3 cellular contexts compared by ENCODE assay signal in the genomic region with DNA sequence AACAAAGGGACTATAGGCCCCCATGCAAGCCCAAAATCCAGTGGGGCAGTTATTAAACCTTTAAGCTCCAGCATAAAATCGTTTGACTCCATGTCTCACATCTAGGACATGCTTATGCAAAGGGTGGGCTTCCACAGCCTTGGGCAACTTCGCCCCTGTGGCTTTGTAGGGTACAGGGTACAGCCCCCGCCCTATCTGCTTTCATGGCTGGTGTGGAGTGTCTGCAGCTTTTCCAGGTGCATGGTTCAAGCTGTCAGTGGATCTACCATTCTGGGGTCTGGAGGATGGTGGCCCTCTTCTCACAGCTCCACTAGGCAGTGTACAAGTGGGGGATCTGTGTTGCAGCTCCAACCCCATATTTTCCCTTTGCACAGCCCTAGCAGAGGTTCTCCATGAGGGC.
"Had no signal": no experiment of that assay in that cellular context is flagged by ENCODE, and none has a peak within 500 bp of the region (broad histone marks: within the 10 kb centered on the region; RNA-seq: fewer than 3 reads in every experiment).

No MANE protein-coding gene starts in this region.

- H3K4me3 ChIP-seq: GM12878 had no signal

- ATAC-seq: GM12878 had no signal

- DNase-seq: GDM1, GF-D8 had no signal
